ENCODE assay signal across 20 cellular contexts in genomic region chr5:124395899-124396298, GRCh38.
"Had no signal": no experiment of that assay in that cellular context is flagged by ENCODE, and none has a peak within 500 bp of the region (broad histone marks: within the 10 kb centered on the region; RNA-seq: fewer than 3 reads in every experiment).

No MANE protein-coding gene starts in this region.

- DNase-seq: activated B cell treated with CpG ODN at 0.5 μM for 24 hours; activated CD4-positive, alpha-beta T cell treated with anti-CD3 and anti-CD28 coated beads, Interleukin-2, amount 50 U/mL, for 1 hour; activated CD8-positive, alpha-beta T cell treated with anti-CD3 and anti-CD28 coated beads for 36 hours; activated naive CD8-positive, alpha-beta T cell treated with anti-CD3 and anti-CD28 coated beads, Interleukin-2, amount 50 U/mL, for 24 hours; activated T-cell treated with anti-CD3 and anti-CD28 coated beads, Interleukin-2, amount 50 U/mL, for 4 hours; effector CD4-positive, alpha-beta T cell; esophagus squamous epithelium; foreskin melanocyte; left ventricle myocardium inferior; naive B cell; pancreas; psoas muscle; sigmoid colon; small intestine; stimulated activated CD4-positive, alpha-beta T cell treated with anti-CD3 and anti-CD28 coated beads, Interleukin-4, amount 100 ng/mL, for 24 hours; T-helper 2 cell; tibial artery; upper lobe of right lung had no signal

- H3K27ac ChIP-seq: cardiac muscle cell, epithelial cell of prostate, esophagus squamous epithelium, left ventricle myocardium inferior, pancreas, psoas muscle, sigmoid colon, tibial artery, upper lobe of right lung had no signal

- H3K27me3 ChIP-seq: cardiac muscle cell, esophagus squamous epithelium, pancreas, sigmoid colon, tibial artery, upper lobe of right lung had no signal
